In genomic region chr2:157331696-157332095, GRCh38 we compare ENCODE assay signal across 26 cellular contexts. TPM values are rescaled to one million over a fixed set of nuclear protein-coding genes. Genes with fewer than 3 reads are reported as not detected.
A peak's percentile ranks its signal among the peaks of the same experiment; 100 is the strongest.
DNase-seq lines count a peak whose midpoint lies in the region; ATAC-seq, FAIRE-seq and TF ChIP-seq lines count a peak whose summit lies in the region.
"Had no signal": no experiment of that assay in that cellular context is flagged by ENCODE, and none has a peak within 500 bp of the region (broad histone marks: within the 10 kb centered on the region; RNA-seq: fewer than 3 reads in every experiment).

No MANE protein-coding gene starts in this region.

- peaks cover 4% of the 10 kb centered on the region for H3K9me3 Mint-ChIP-seq in activated T-cell treated with anti-CD3 and anti-CD28 coated beads, Interleukin-2, amount 50 U/mL, for 4 hours
- no peaks in the 10 kb centered on the region for H3K9me3 Mint-ChIP-seq in T-cell
- no peaks in the 10 kb centered on the region for H3K9me3 Mint-ChIP-seq in activated naive CD4-positive, alpha-beta T cell treated with anti-CD3 and anti-CD28 coated beads, Interleukin-2, amount 50 U/mL, for 72 hours
- H3K9me3 Mint-ChIP-seq: activated T-helper 1 cell treated with anti-CD3 and anti-CD28 coated beads, Interleukin-12 subunit alpha, Interleukin-12 subunit beta, Interleukin-2, Interleukin-4 antibody, amounts not matched to agents 30 ng/mL and 10 ng/mL and 1 ng/mL, durations not matched to agents 14 hours and 24 hours and 36 hours had no signal

- no peak overlapping the region for H3K4me2 ChIP-seq in SK-N-SH
- H3K4me2 ChIP-seq: BLaER1 treated with 17β-estradiol and CSF1 and Interleukin-3, amounts not matched to agents 10 nM and 100 nM had no signal

- no peaks in the 10 kb centered on the region for H3K79me2 ChIP-seq in SK-N-SH (ENCODE audit: insufficient read depth)

- peaks cover 2% of the 10 kb centered on the region for H3K36me3 Mint-ChIP-seq in activated T-cell treated with anti-CD3 and anti-CD28 coated beads, Interleukin-2, amount 50 U/mL, for 4 hours (ENCODE audit: insufficient read depth)
- H3K36me3 Mint-ChIP-seq in T-cell = no peaks in the 10 kb centered on the region
- peaks cover 5% of the 10 kb centered on the region in 2 donors for H3K36me3 Mint-ChIP-seq in activated naive CD4-positive, alpha-beta T cell treated with anti-CD3 and anti-CD28 coated beads, Interleukin-2, amount 50 U/mL, for 72 hours

- no peak for TF ChIP-seq CTCF in SK-N-SH (IDR thresholded peaks at IDR 0.05)

- no peak overlapping the region for H3K9ac ChIP-seq in SK-N-SH
- H3K9ac ChIP-seq: BLaER1 treated with 17β-estradiol and CSF1 and Interleukin-3, amounts not matched to agents 10 nM and 100 nM had no signal

- ATAC-seq in activated T-cell treated with anti-CD3 and anti-CD28 coated beads, Interleukin-2, amount 50 U/mL, for 4 hours = peak; percentile 45 to 46
- ATAC-seq in T-cell (replicated peaks in 1 of 4) = peak; percentile 37 to 65 (median 56)
- ATAC-seq in activated naive CD4-positive, alpha-beta T cell treated with anti-CD3 and anti-CD28 coated beads, Interleukin-2, amount 50 U/mL, for 72 hours = peak; percentile 30 to 66
- ATAC-seq: left cardiac atrium had no signal

- no peaks in the 10 kb centered on the region for H3K27me3 Mint-ChIP-seq in activated T-cell treated with anti-CD3 and anti-CD28 coated beads, Interleukin-2, amount 50 U/mL, for 4 hours (ENCODE audit: low read depth)
- no peaks in the 10 kb centered on the region for H3K27me3 Mint-ChIP-seq in T-cell

- H3K4me1 Mint-ChIP-seq in activated T-cell treated with anti-CD3 and anti-CD28 coated beads, Interleukin-2, amount 50 U/mL, for 4 hours (ENCODE audit: low read depth) = peaks cover 84% of the 10 kb centered on the region
- H3K4me1 Mint-ChIP-seq in T-cell = peaks cover 91 to 93% (median 93%) of the 10 kb centered on the region in 3 donors

- no peaks in the 10 kb centered on the region for H3K9me3 ChIP-seq in small intestine (ENCODE audit: control insufficient read depth, low read depth)
- H3K9me3 ChIP-seq in SK-N-SH = no peaks in the 10 kb centered on the region
- H3K9me3 ChIP-seq: BLaER1 treated with 17β-estradiol and CSF1 and Interleukin-3, amounts not matched to agents 10 nM and 100 nM; suprapubic skin; uterus had no signal

- 8 to 48% (median 25%) methylated on average over 1 of the region's 1 CpG for WGBS in small intestine, 3 donors
- 12% methylated on average over 1 of the region's 1 CpG for WGBS in SK-N-SH (ENCODE audit: low lambda C conversion rate)

- peak; percentile 6 for DNase-seq in activated T-cell treated with anti-CD3 and anti-CD28 coated beads, Interleukin-2, amount 50 U/mL, for 4 hours
- no peak for DNase-seq in activated T-cell treated with anti-CD3 and anti-CD28 coated beads, Interleukin-2, amount 50 U/mL, for 1 hour
- DNase-seq in T-cell = peak in 22 of 34 experiments; percentile 3 to 40 (median 12)
- no peak for DNase-seq in activated naive CD4-positive, alpha-beta T cell treated with anti-CD3 and anti-CD28 coated beads, Interleukin-2, amount 50 U/mL, for 72 hours (ENCODE audit: low spot score in 2 of 2)
- DNase-seq in small intestine = peak; percentile 55
- DNase-seq in NCI-H2107 treated with DMSO at 0.1 percent for 48 hours (lab: John Stamatoyannopoulos, UW; ENCODE audit: unreplicated experiment) = no peak
- DNase-seq in SK-N-SH = no peak
- no peak for DNase-seq in HT-29 (ENCODE audit: low spot score)
- DNase-seq: anterior cingulate cortex, caudate nucleus, dorsolateral prefrontal cortex, left cardiac atrium, mesenchymal stem cell, NCI-H1105, NCI-H2029 treated with DMSO at 0.1 percent for 48 hours, NCI-H345, NCI-H774, retina, SHP77, SW 1271, uterus had no signal

- no peak overlapping the region for H3K4me3 ChIP-seq in small intestine (ENCODE audit: low read depth in 1 of 2, low read length in 2 of 2)
- H3K4me3 ChIP-seq in SK-N-SH (ENCODE audit: low read depth in 2 of 2, low read length in 1 of 2) = no peak overlapping the region
- H3K4me3 ChIP-seq: BLaER1 treated with 17β-estradiol and CSF1 and Interleukin-3, amounts not matched to agents 10 nM and 100 nM; dorsolateral prefrontal cortex; suprapubic skin; uterus had no signal

- H3K27ac Mint-ChIP-seq in T-cell = peak overlapping the region; percentile 85 to 92
- H3K27ac Mint-ChIP-seq in activated naive CD4-positive, alpha-beta T cell treated with anti-CD3 and anti-CD28 coated beads, Interleukin-2, amount 50 U/mL, for 72 hours = peak overlapping the region; percentile 88 to 93
- H3K27ac Mint-ChIP-seq: activated T-helper 1 cell treated with anti-CD3 and anti-CD28 coated beads, Interleukin-12 subunit alpha, Interleukin-12 subunit beta, Interleukin-2, Interleukin-4 antibody, amounts not matched to agents 30 ng/mL and 10 ng/mL and 1 ng/mL, durations not matched to agents 14 hours and 24 hours and 36 hours had no signal

- H3K27me3 ChIP-seq in small intestine (ENCODE audit: control insufficient read depth in 2 of 2, insufficient read depth in 2 of 2, low read length in 2 of 2) (no peaks in the 10 kb centered on the region), SK-N-SH (ENCODE audit: insufficient read depth) (peaks cover 6% of the 10 kb centered on the region; the same call in 1 of the 2 replicates)
- H3K27me3 ChIP-seq: BLaER1 treated with 17β-estradiol and CSF1 and Interleukin-3, amounts not matched to agents 10 nM and 100 nM; dorsolateral prefrontal cortex; suprapubic skin; uterus had no signal

- TF ChIP-seq EP300 in SK-N-SH (IDR thresholded peaks at IDR 0.05; ENCODE audit: borderline replicate concordance in 1 of 2, low read depth in 1 of 2, low read length in 1 of 2) = no peak

- H4K20me1 ChIP-seq in SK-N-SH (ENCODE audit: insufficient read depth) = no peaks in the 10 kb centered on the region
- H4K20me1 ChIP-seq: BLaER1 treated with 17β-estradiol and CSF1 and Interleukin-3, amounts not matched to agents 10 nM and 100 nM had no signal

- H3K4me3 Mint-ChIP-seq in activated T-cell treated with anti-CD3 and anti-CD28 coated beads, Interleukin-2, amount 50 U/mL, for 4 hours = peak overlapping the region; percentile 32
- peak overlapping the region in 2 of 3 donors; percentile 1 to 18 for H3K4me3 Mint-ChIP-seq in T-cell
- H3K4me3 Mint-ChIP-seq: activated T-helper 1 cell treated with anti-CD3 and anti-CD28 coated beads, Interleukin-12 subunit alpha, Interleukin-12 subunit beta, Interleukin-2, Interleukin-4 antibody, amounts not matched to agents 30 ng/mL and 10 ng/mL and 1 ng/mL, durations not matched to agents 14 hours and 24 hours and 36 hours had no signal

- H2AFZ ChIP-seq in SK-N-SH (ENCODE audit: low read depth) = no peak overlapping the region

- no peak for TF ChIP-seq RAD21 in SK-N-SH (IDR thresholded peaks at IDR 0.05; ENCODE audit: low read length)

- H3K27ac ChIP-seq in small intestine (ENCODE audit: low read depth in 1 of 2, low read length in 1 of 2) (no peak overlapping the region), SK-N-SH (ENCODE audit: low read depth in 2 of 2, low read length in 1 of 2) (no peak overlapping the region)
- H3K27ac ChIP-seq: BLaER1 treated with 17β-estradiol and CSF1 and Interleukin-3, amounts not matched to agents 10 nM and 100 nM; HL-60; suprapubic skin; uterus had no signal

- H3K4me1 ChIP-seq in small intestine (ENCODE audit: control insufficient read depth in 2 of 2, insufficient read depth in 1 of 2, low read depth in 1 of 2, low read length in 1 of 2) (no peaks in the 10 kb centered on the region), SK-N-SH (ENCODE audit: control insufficient read depth in 1 of 2, insufficient read depth in 2 of 2, low read depth in 1 of 2, low read length in 1 of 2) (no peaks in the 10 kb centered on the region)
- H3K4me1 ChIP-seq: suprapubic skin, uterus had no signal

- POLR2A ChIA-PET in T-cell (lab: Charles Lee) (interaction anchor here (0.6 to 1.1 kb wide), 5 partner anchors 72 to 109 kb away, joined by 3 to 10 read pairs (median 5); no protein-coding TSS in a partner anchor), SK-N-SH (lab: Yijun Ruan, JAX) (no interaction called here)

- no peaks in the 10 kb centered on the region for H3K9me2 ChIP-seq in SK-N-SH

- H3F3A ChIP-seq in SK-N-SH (replicated peaks; ENCODE audit: insufficient read depth) = no peaks in the 10 kb centered on the region

- no peaks in the 10 kb centered on the region for H3K36me3 ChIP-seq in small intestine (ENCODE audit: control insufficient read depth in 2 of 2, insufficient read depth in 2 of 2, low read length in 2 of 2)
- H3K36me3 ChIP-seq in SK-N-SH (replicated peaks in 1 of 2; ENCODE audit: control insufficient read depth in 1 of 2, insufficient read depth in 2 of 2, low read length in 1 of 2) = no peaks in the 10 kb centered on the region
- H3K36me3 ChIP-seq: BLaER1 treated with 17β-estradiol and CSF1 and Interleukin-3, amounts not matched to agents 10 nM and 100 nM; suprapubic skin; uterus had no signal

- FAIRE-seq in small intestine (lab: Jason Lieb, UNC) = no peak
- FAIRE-seq: H1 had no signal

- CTCF ChIA-PET in T-cell (lab: Charles Lee) = interaction anchor here (0.6 to 1.8 kb wide), 7 partner anchors 16 to 267 kb away, joined by 3 to 6 read pairs (median 3); no protein-coding TSS in a partner anchor
- CTCF ChIA-PET in SK-N-SH (lab: Yijun Ruan, JAX) = no interaction called here

TF ChIP-seq in SK-N-SH, 30 proteins besides CTCF, POLR2A, EP300 and RAD21:
- TF ChIP-seq POLR2AphosphoS5 (IDR thresholded peaks at IDR 0.05; ENCODE audit: low read depth, low read length) (no peak), MEF2A (IDR thresholded peaks at IDR 0.05; ENCODE audit: borderline replicate concordance, low read depth) (no peak), CHD2 (IDR thresholded peaks at IDR 0.05; ENCODE audit: low read length, partially characterized antibody) (no peak), JUND (IDR thresholded peaks at IDR 0.05) (no peak), TCF12 (IDR thresholded peaks at IDR 0.05) (no peak), ELF1 (IDR thresholded peaks at IDR 0.05) (no peak), SIN3A (IDR thresholded peaks at IDR 0.05; ENCODE audit: borderline replicate concordance, low read depth, low read length) (no peak)

RNA-seq across cellular contexts. Expression of gene ERMN, which starts 6.1 kb away (rescaled TPM):
- total RNA-seq in activated T-cell treated with anti-CD3 and anti-CD28 coated beads, Interleukin-2, amount 50 U/mL, for 4 hours = 1 to 10 TPM in 1 of 3 donors, under 1 TPM in 2; 0.63 to 1.3 (median 0.81) TPM
- total RNA-seq in T-cell = 10 to 100 TPM in 2 of 5 donors, 1 to 10 TPM in 3; 2.2 to 12.8 (median 4.3) TPM
- total RNA-seq in activated naive CD4-positive, alpha-beta T cell treated with anti-CD3 and anti-CD28 coated beads, Interleukin-2, amount 50 U/mL, for 72 hours = 1 to 10 TPM; 1.6 to 2.7 TPM
- polyA plus RNA-seq in small intestine (under 1 TPM in 1 of 3 donors, not detected in 2; 0.27 TPM), SK-N-SH (2012; rRNA removed) (not detected in 2 replicates)
- polyA plus RNA-seq in SK-N-SH (2012; cell fraction: cytosol; rRNA removed) = not detected in 2 replicates
- not detected in 2 replicates for polyA plus RNA-seq in SK-N-SH (2012; cell fraction: nucleus; rRNA removed)
- not detected in 2 replicates for total RNA-seq in HT-29 (2014; rRNA removed; shearing (Covaris generic))
- total RNA-seq: H1 had no signal

Comparison
In these comparisons a context has a peak if more than half of its experiments do, and no peak if none do; other contexts are left out.
1. DNase-seq: peak in activated T-cell treated with anti-CD3 and anti-CD28 coated beads, Interleukin-2, amount 50 U/mL, for 4 hours (single experiment), T-cell (22 of 34) and small intestine (single experiment); none in activated T-cell treated with anti-CD3 and anti-CD28 coated beads, Interleukin-2, amount 50 U/mL, for 1 hour (single experiment), activated naive CD4-positive, alpha-beta T cell treated with anti-CD3 and anti-CD28 coated beads, Interleukin-2, amount 50 U/mL, for 72 hours (0 of 2), NCI-H2107 treated with DMSO at 0.1 percent for 48 hours (single experiment), SK-N-SH (single experiment) and HT-29 (single experiment).
2. Peak in every context shown above with its lines, with median percentiles within 50 percentile points of each other: ATAC-seq.